10 cellular contexts compared by ENCODE assay signal in the genomic region with DNA sequence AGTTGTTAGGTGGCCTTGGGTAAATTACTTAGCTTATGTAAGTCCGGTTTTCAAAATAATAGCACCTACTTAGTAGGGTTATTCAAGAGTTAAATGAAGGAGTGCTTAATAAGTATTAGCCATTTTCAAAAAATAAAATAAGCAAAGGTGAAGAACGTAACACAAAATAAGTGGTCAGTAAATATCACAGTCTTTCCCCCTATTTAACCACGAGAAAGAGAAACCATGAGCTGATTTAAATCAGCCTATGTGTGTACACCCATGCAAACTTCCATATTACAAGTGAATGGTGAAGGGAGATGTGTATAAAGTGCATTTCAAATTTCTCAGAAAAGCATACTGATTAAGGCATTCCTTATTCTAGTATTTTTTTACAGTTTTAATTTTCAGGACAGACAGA. TPM values are rescaled to one million over a fixed set of nuclear protein-coding genes. Genes with fewer than 3 reads are reported as not detected.
DNase-seq lines count a peak whose midpoint lies in the region; ATAC-seq and TF ChIP-seq lines count a peak whose summit lies in the region.
"Had no signal": no experiment of that assay in that cellular context is flagged by ENCODE, and none has a peak within 500 bp of the region (broad histone marks: within the 10 kb centered on the region; RNA-seq: fewer than 3 reads in every experiment).

No MANE protein-coding gene starts in this region.

- no peak overlapping the region for H4K12ac ChIP-seq in trophoblast cell (ENCODE audit: low read depth, low read length)

- H2BK12ac ChIP-seq in trophoblast cell (ENCODE audit: low read length): no peak overlapping the region

- H4K8ac ChIP-seq in trophoblast cell (ENCODE audit: low read depth, low read length): no peak overlapping the region

- no peak overlapping the region for H3K23ac ChIP-seq in trophoblast cell (ENCODE audit: low read length)

- WGBS in trophoblast cell (ENCODE audit: extremely low coverage, insufficient coverage, insufficient read length): no CpG with 5 or more reads among the region's 3 CpGs

- H3K79me1 ChIP-seq in trophoblast cell (ENCODE audit: low read length): peaks cover 8% of the 10 kb centered on the region

- H2BK5ac ChIP-seq in trophoblast cell (ENCODE audit: low read depth, low read length, poor library complexity): no peak overlapping the region

- in situ Hi-C loops in HAP-1 (cut with MboI; ENCODE audit: low sequenced_read_pairs): no loop called here

- H3K4ac ChIP-seq in trophoblast cell (ENCODE audit: low read depth, low read length): no peak overlapping the region

- no peak overlapping the region for H3K18ac ChIP-seq in trophoblast cell (ENCODE audit: low read length)

- no peak overlapping the region for H4K91ac ChIP-seq in trophoblast cell (ENCODE audit: low read depth, low read length)

- peak overlapping the region; percentile 92 for H3K4me2 ChIP-seq in KMS-11
- no peak overlapping the region for H3K4me2 ChIP-seq in trophoblast cell (ENCODE audit: low read length)

- no peaks in the 10 kb centered on the region for H3K36me3 ChIP-seq in KMS-11 (ENCODE audit: insufficient read depth)
- H3K36me3 ChIP-seq in ascending aorta: no peaks in the 10 kb centered on the region
- peaks cover 5 to 6% of the 10 kb centered on the region in 2 experiments for H3K36me3 ChIP-seq in trophoblast cell (ENCODE audit: control insufficient read depth in 1 of 2, insufficient read depth in 2 of 2, low read length in 2 of 2)
- no peaks in the 10 kb centered on the region for H3K36me3 ChIP-seq in HAP-1 (replicated peaks)
- no peaks in the 10 kb centered on the region for H3K36me3 ChIP-seq in mucosa of descending colon (ENCODE audit: low read depth)

- H3K27me3 ChIP-seq in KMS-11 (ENCODE audit: insufficient read depth, low read depth) (no peaks in the 10 kb centered on the region), ascending aorta (no peaks in the 10 kb centered on the region), trophoblast cell (ENCODE audit: insufficient read depth, low read length) (no peaks in the 10 kb centered on the region), HAP-1 (ENCODE audit: low read depth) (no peaks in the 10 kb centered on the region)

- no peak overlapping the region for H2BK120ac ChIP-seq in trophoblast cell (ENCODE audit: insufficient read depth, low read length, poor library complexity)

- intact Hi-C loops in ascending aorta (cut with DNase I): no loop called here
- intact Hi-C loops in mucosa of descending colon (cut with DNase I, micrococcal nuclease): no loop called here

- no peak overlapping the region for H2AFZ ChIP-seq in KMS-11 (ENCODE audit: low read depth)
- no peak overlapping the region for H2AFZ ChIP-seq in trophoblast cell (ENCODE audit: insufficient read depth, low read length, poor library complexity)

- H3K14ac ChIP-seq in trophoblast cell (ENCODE audit: low read length): no peak overlapping the region

- no peaks in the 10 kb centered on the region for H4K20me1 ChIP-seq in KMS-11 (ENCODE audit: insufficient read depth)

- peaks cover 69% of the 10 kb centered on the region for H3K79me2 ChIP-seq in KMS-11 (ENCODE audit: insufficient read depth, low read depth)
- peaks cover 2% of the 10 kb centered on the region for H3K79me2 ChIP-seq in trophoblast cell (ENCODE audit: control insufficient read depth, insufficient read depth, low read length, poor library complexity)

- peaks cover 79% of the 10 kb centered on the region for H3K4me1 ChIP-seq in KMS-11 (ENCODE audit: low read depth, poor library complexity, severe bottlenecking)
- H3K4me1 ChIP-seq in ascending aorta: peaks cover 6 to 70% of the 10 kb centered on the region in 2 donors
- peaks cover 5 to 19% of the 10 kb centered on the region in 2 experiments for H3K4me1 ChIP-seq in trophoblast cell (ENCODE audit: control insufficient read depth in 1 of 2, insufficient read depth in 2 of 2, low read length in 2 of 2)
- no peaks in the 10 kb centered on the region for H3K4me1 ChIP-seq in HAP-1
- H3K4me1 ChIP-seq in mucosa of descending colon (ENCODE audit: low read depth): no peaks in the 10 kb centered on the region

- H3K4me3 ChIP-seq in GM12865 (ENCODE audit: low read depth, low read length) (peak overlapping the region; percentile 73), KMS-11 (IDR thresholded peaks at IDR 0.05; ENCODE audit: insufficient read depth, low read depth, low read length) (no peak overlapping the region), ascending aorta (peak overlapping the region; percentile 19 to 48), trophoblast cell (ENCODE audit: low read depth, low read length) (no peak overlapping the region), HAP-1 (no peak overlapping the region), mucosa of descending colon (no peak overlapping the region)

- TF ChIP-seq CTCF in GM12865 (IDR thresholded peaks at IDR 0.05; ENCODE audit: insufficient read depth, low read depth, low read length, missing control alignments) (no peak), KMS-11 (conservative IDR thresholded peaks at IDR 0.05; ENCODE audit: low read depth, low read length) (0 out of 2 replicates have a peak, but pooled peaks have one; percentile 9), ascending aorta (IDR thresholded peaks at IDR 0.05) (no peak), mucosa of descending colon (IDR thresholded peaks at IDR 0.05) (no peak)

- H3K27ac ChIP-seq in KMS-11 (peak overlapping the region; percentile 95), ascending aorta (peak overlapping the region; percentile 71 to 73), trophoblast cell (ENCODE audit: low read depth, low read length) (peak overlapping the region; percentile 61)

- DNase-seq in GM12865 (ENCODE audit: low read depth): peak; percentile 57
- no peak for DNase-seq in ascending aorta (ENCODE audit: low spot score in 2 of 2)
- no peak for DNase-seq in trophoblast cell
- DNase-seq in HAP-1 (ENCODE audit: low spot score in 2 of 2): no peak
- DNase-seq in SW 1271 (lab: John Stamatoyannopoulos, UW): no peak
- DNase-seq in mucosa of descending colon: no peak
- no peak for DNase-seq in RKO (ENCODE audit: low spot score)
- DNase-seq: caudate nucleus, NCI-H446 treated with DMSO at 0.1 percent for 48 hours had no signal

- no peak for ATAC-seq in mucosa of descending colon

- H3K9me3 ChIP-seq in ascending aorta: no peaks in the 10 kb centered on the region
- H3K9me3 ChIP-seq in trophoblast cell (ENCODE audit: insufficient read depth, low read depth, low read length): no peaks in the 10 kb centered on the region
- H3K9me3 ChIP-seq in HAP-1: no peaks in the 10 kb centered on the region
- H3K9me3 ChIP-seq in mucosa of descending colon: no peaks in the 10 kb centered on the region

- H3K9ac ChIP-seq in KMS-11 (peak overlapping the region; percentile 84), trophoblast cell (ENCODE audit: low read length) (no peak overlapping the region)

- no peak overlapping the region for H2AK5ac ChIP-seq in trophoblast cell (ENCODE audit: low read length)

RNA-seq across cellular contexts. Expression of gene WIPF1, which starts 2.2 kb away (rescaled TPM):
- total RNA-seq in ascending aorta (26.1 TPM), mucosa of descending colon (10 to 100 TPM; 15.3 to 56.6 (median 28.9) TPM)
- 113 and 120 TPM in 2 replicates for polyA plus RNA-seq in trophoblast cell (2013)

Comparison
In these comparisons a context has a peak if more than half of its experiments do, and no peak if none do; other contexts are left out.
1. H3K4me3 ChIP-seq: peak in GM12865 (single experiment) and ascending aorta (2 of 2); none in KMS-11 (single experiment), trophoblast cell (single experiment), HAP-1 (single experiment) and mucosa of descending colon (single experiment).
2. Peak in every context shown above with its lines, with median percentiles within 50 percentile points of each other: H3K27ac ChIP-seq.